ENCODE assay signal across 1 cellular context in the genomic region with DNA sequence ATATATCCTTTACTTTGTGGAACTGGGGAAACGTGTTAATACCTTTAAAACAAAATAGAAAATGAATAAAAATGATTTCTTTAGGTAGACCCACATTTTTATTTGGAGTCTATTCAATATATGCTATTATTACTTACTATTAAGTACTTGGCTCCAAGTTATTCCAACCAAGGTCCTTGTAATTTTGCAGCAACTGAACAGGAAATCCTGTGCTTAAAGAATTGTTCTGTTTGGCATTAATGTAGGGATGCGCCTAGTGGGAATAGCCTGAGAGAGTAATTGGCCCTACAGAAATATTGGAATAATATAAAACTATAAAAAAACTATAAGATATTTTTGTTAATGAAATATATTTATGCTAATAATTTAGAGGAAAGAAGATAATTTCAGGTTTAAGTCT.
TF ChIP-seq lines count a peak whose summit lies in the region.

No MANE protein-coding gene starts in this region.

TF ChIP-seq in endothelial cell of umbilical vein, 7 proteins besides CTCF, POLR2A, EP300 and RAD21:
- TF ChIP-seq JUN (IDR thresholded peaks at IDR 0.05; ENCODE audit: borderline replicate concordance, insufficient read depth, insufficient read length, low read depth) (no peak), EZH2 (IDR thresholded peaks at IDR 0.05; ENCODE audit: borderline replicate concordance, low read depth, low read length, severe bottlenecking) (no peak), GATA2 (IDR thresholded peaks at IDR 0.05; ENCODE audit: insufficient read depth, insufficient read length, low read depth, low read length) (no peak), MAX (IDR thresholded peaks at IDR 0.05; ENCODE audit: insufficient read depth, insufficient read length) (no peak), MYC (IDR thresholded peaks at IDR 0.05; ENCODE audit: low read depth, low read length) (no peak), FOS (IDR thresholded peaks at IDR 0.05; ENCODE audit: borderline replicate concordance, insufficient read depth, low read length) (no peak), POLR2AphosphoS5 (IDR thresholded peaks at IDR 0.05; ENCODE audit: insufficient read depth, low read depth, low read length) (no peak)
